ENCODE assay signal across 18 cellular contexts in genomic region chr13:43990021-43990420, GRCh38.
A peak's percentile ranks its signal among the peaks of the same experiment; 100 is the strongest.
DNase-seq lines count a peak whose midpoint lies in the region; TF ChIP-seq lines count a peak whose summit lies in the region.
"Had no signal": no experiment of that assay in that cellular context is flagged by ENCODE, and none has a peak within 500 bp of the region (broad histone marks: within the 10 kb centered on the region; RNA-seq: fewer than 3 reads in every experiment).

No MANE protein-coding gene starts in this region.

- no peaks in the 10 kb centered on the region for H3K27me3 Mint-ChIP-seq in brain
- H3K27me3 Mint-ChIP-seq in activated CD4-positive, alpha-beta memory T cell treated with anti-CD3 and anti-CD28 coated beads, Interleukin-2, amount 10 ng/mL, durations not matched to agents 7 days and 5 days, result peaks cover 7% of the 10 kb centered on the region

- no peak for TF ChIP-seq POLR2A in esophagus muscularis mucosa (IDR thresholded peaks at IDR 0.05; ENCODE audit: low read depth)

- peaks cover 2 to 13% (median 9%) of the 10 kb centered on the region in 5 experiments for H3K9me3 Mint-ChIP-seq in brain
- H3K9me3 Mint-ChIP-seq in activated CD4-positive, alpha-beta memory T cell treated with anti-CD3 and anti-CD28 coated beads, Interleukin-2, amount 10 ng/mL, durations not matched to agents 7 days and 5 days, result no peaks in the 10 kb centered on the region

- no peak overlapping the region for H3K4me3 Mint-ChIP-seq in brain
- H3K4me3 Mint-ChIP-seq in activated CD4-positive, alpha-beta memory T cell treated with anti-CD3 and anti-CD28 coated beads, Interleukin-2, amount 10 ng/mL, durations not matched to agents 7 days and 5 days, result no peak overlapping the region
- H3K4me3 Mint-ChIP-seq: B cell; CD4-positive, CD25-positive, alpha-beta regulatory T cell; CD8-positive, alpha-beta T cell; GM23338; H9 had no signal

- POLR2A ChIA-PET in activated CD4-positive, alpha-beta memory T cell treated with anti-CD3 and anti-CD28 coated beads, Interleukin-2, amount 10 ng/mL, durations not matched to agents 7 days and 5 days (lab: Charles Lee), result no interaction called here

- H3K4me1 ChIP-seq in esophagus muscularis mucosa (peaks cover 9 to 17% (median 14%) of the 10 kb centered on the region in 4 donors), trophoblast cell (ENCODE audit: control insufficient read depth in 1 of 2, insufficient read depth in 2 of 2, low read length in 2 of 2) (peaks cover 5% of the 10 kb centered on the region in 2 experiments)

- no peak overlapping the region for H2BK5ac ChIP-seq in trophoblast cell (ENCODE audit: low read depth, low read length, poor library complexity)

- TF ChIP-seq CTCF in brain (conservative IDR thresholded peaks at IDR 0.05) (no peak), esophagus muscularis mucosa (IDR thresholded peaks at IDR 0.05) (no peak)

- H4K12ac ChIP-seq in trophoblast cell (ENCODE audit: low read depth, low read length), result no peak overlapping the region

- H3K79me1 ChIP-seq in trophoblast cell (ENCODE audit: low read length), result peaks cover 2% of the 10 kb centered on the region

- H3K4ac ChIP-seq in trophoblast cell (ENCODE audit: low read depth, low read length), result no peak overlapping the region

- H3K18ac ChIP-seq in trophoblast cell (ENCODE audit: low read length), result no peak overlapping the region

- H3K27ac Mint-ChIP-seq in brain, result peak overlapping the region; percentile 4 to 83 (median 29)
- H3K27ac Mint-ChIP-seq in activated CD4-positive, alpha-beta memory T cell treated with anti-CD3 and anti-CD28 coated beads, Interleukin-2, amount 10 ng/mL, durations not matched to agents 7 days and 5 days, result no peak overlapping the region
- H3K27ac Mint-ChIP-seq: B cell; CD4-positive, CD25-positive, alpha-beta regulatory T cell; CD8-positive, alpha-beta T cell; GM23338; H9 had no signal

- no peak overlapping the region for H3K4me2 ChIP-seq in trophoblast cell (ENCODE audit: low read length)
- H3K4me2 ChIP-seq: BLaER1, GM23338 had no signal

- H3K9ac ChIP-seq in trophoblast cell (ENCODE audit: low read length), result peak overlapping the region; percentile 56
- H3K9ac ChIP-seq: BLaER1 had no signal

- H3K9me3 ChIP-seq in esophagus muscularis mucosa, result peaks cover 0 to 9% (median 6%) of the 10 kb centered on the region in 4 donors
- H3K9me3 ChIP-seq in trophoblast cell (ENCODE audit: insufficient read depth, low read depth, low read length), result no peaks in the 10 kb centered on the region

- no peak overlapping the region for H3K27ac ChIP-seq in esophagus muscularis mucosa (replicated peaks in 1 of 4)
- H3K27ac ChIP-seq in trophoblast cell (ENCODE audit: low read depth, low read length), result no peak overlapping the region
- H3K27ac ChIP-seq: BLaER1, C4-2B had no signal

- CTCF ChIA-PET in activated CD4-positive, alpha-beta memory T cell treated with anti-CD3 and anti-CD28 coated beads, Interleukin-2, amount 10 ng/mL, durations not matched to agents 7 days and 5 days (lab: Charles Lee), result no interaction called here

- no peak overlapping the region for H4K91ac ChIP-seq in trophoblast cell (ENCODE audit: low read depth, low read length)

- no peaks in the 10 kb centered on the region for H3K36me3 Mint-ChIP-seq in brain
- no peaks in the 10 kb centered on the region for H3K36me3 Mint-ChIP-seq in activated CD4-positive, alpha-beta memory T cell treated with anti-CD3 and anti-CD28 coated beads, Interleukin-2, amount 10 ng/mL, durations not matched to agents 7 days and 5 days (ENCODE audit: low read depth)
- H3K36me3 Mint-ChIP-seq: CD4-positive, CD25-positive, alpha-beta regulatory T cell; CD8-positive, alpha-beta T cell had no signal

- H3K27me3 ChIP-seq in esophagus muscularis mucosa (no peaks in the 10 kb centered on the region), trophoblast cell (ENCODE audit: insufficient read depth, low read length) (no peaks in the 10 kb centered on the region)
- H3K27me3 ChIP-seq: BLaER1 had no signal

- H3K36me3 ChIP-seq in esophagus muscularis mucosa (no peaks in the 10 kb centered on the region), trophoblast cell (ENCODE audit: control insufficient read depth in 1 of 2, insufficient read depth in 2 of 2, low read length in 2 of 2) (no peaks in the 10 kb centered on the region)
- H3K36me3 ChIP-seq: BLaER1 had no signal

- intact Hi-C loops in esophagus muscularis mucosa (cut with DNase I), result no loop called here

- no peak for TF ChIP-seq EP300 in esophagus muscularis mucosa (IDR thresholded peaks at IDR 0.05)

- H2BK12ac ChIP-seq in trophoblast cell (ENCODE audit: low read length), result no peak overlapping the region

- H3K79me2 ChIP-seq in trophoblast cell (ENCODE audit: control insufficient read depth, insufficient read depth, low read length, poor library complexity), result no peaks in the 10 kb centered on the region

- DNase-seq in esophagus muscularis mucosa (ENCODE audit: extremely low spot score) (peak; percentile 75), trophoblast cell (no peak), NCI-H82 treated with DMSO at 0.1 percent for 48 hours (lab: John Stamatoyannopoulos, UW; ENCODE audit: unreplicated experiment) (no peak), NCI-H128 (lab: John Stamatoyannopoulos, UW; ENCODE audit: unreplicated experiment) (no peak)
- no peak for DNase-seq in activated CD4-positive, alpha-beta memory T cell treated with anti-CD3 and anti-CD28 coated beads, Interleukin-2, amount 10 ng/mL, durations not matched to agents 7 days and 5 days
- DNase-seq: CD4-positive, CD25-positive, alpha-beta regulatory T cell; CD8-positive, alpha-beta T cell; DMS 273 treated with DMSO at 0.1 percent for 48 hours; DMS79; EL; GDM1; H9 had no signal

- H2AFZ ChIP-seq in trophoblast cell (ENCODE audit: insufficient read depth, low read length, poor library complexity), result no peak overlapping the region

- no peak overlapping the region for H3K14ac ChIP-seq in trophoblast cell (ENCODE audit: low read length)

- H3K4me1 Mint-ChIP-seq in brain, result peaks cover 52% of the 10 kb centered on the region
- H3K4me1 Mint-ChIP-seq in activated CD4-positive, alpha-beta memory T cell treated with anti-CD3 and anti-CD28 coated beads, Interleukin-2, amount 10 ng/mL, durations not matched to agents 7 days and 5 days, result no peaks in the 10 kb centered on the region
- H3K4me1 Mint-ChIP-seq: B cell; CD4-positive, CD25-positive, alpha-beta regulatory T cell had no signal

- no peak overlapping the region for H3K4me3 ChIP-seq in esophagus muscularis mucosa
- H3K4me3 ChIP-seq in trophoblast cell (ENCODE audit: low read depth, low read length), result no peak overlapping the region
- H3K4me3 ChIP-seq: BLaER1, GM12878, GM23338 had no signal

- H2AK5ac ChIP-seq in trophoblast cell (ENCODE audit: low read length), result no peak overlapping the region

- WGBS in esophagus muscularis mucosa, result 88% methylated on average over 5 of the region's 5 CpGs
- WGBS in trophoblast cell (ENCODE audit: extremely low coverage, insufficient coverage, insufficient read length), result no CpG with 5 or more reads among the region's 5 CpGs

- H3K23ac ChIP-seq in trophoblast cell (ENCODE audit: low read length), result no peak overlapping the region

- no peak overlapping the region for H4K8ac ChIP-seq in trophoblast cell (ENCODE audit: low read depth, low read length)

- H2BK120ac ChIP-seq in trophoblast cell (ENCODE audit: insufficient read depth, low read length, poor library complexity), result no peak overlapping the region
